ENCODE assay signal across 8 cellular contexts in genomic region chr10:17643339-17643754, GRCh38. TPM values are rescaled to one million over a fixed set of nuclear protein-coding genes. Genes with fewer than 3 reads are reported as not detected.
DNase-seq lines count a peak whose midpoint lies in the region; ATAC-seq and TF ChIP-seq lines count a peak whose summit lies in the region.

No MANE protein-coding gene starts in this region.

- H3K36me3 ChIP-seq in A673 (ENCODE audit: insufficient read depth, low read length, poor library complexity, severe bottlenecking) (no peaks in the 10 kb centered on the region), hepatocyte (replicated peaks; ENCODE audit: insufficient read depth, low read depth) (no peaks in the 10 kb centered on the region)

- WGBS in adipose tissue, 3 donors, result 0 to 1% (median 0%) methylated on average over 13 of the region's 13 CpGs
- under 1% methylated on average over 13 of the region's 13 CpGs for WGBS in hepatocyte (ENCODE audit: low lambda C conversion rate, missing lambda C conversion rate)

- peaks cover 3% of the 10 kb centered on the region for H4K20me1 ChIP-seq in hepatocyte (ENCODE audit: insufficient read depth, poor library complexity, severe bottlenecking)

- no peak for DNase-seq in A673 (ENCODE audit: low spot score)
- DNase-seq in GM12864 (ENCODE audit: low read depth), result no peak
- peak; percentile 59 to 83 for DNase-seq in NCI-H2081 (lab: John Stamatoyannopoulos, UW)
- peak; percentile 83 for DNase-seq in hepatocyte (ENCODE audit: low spot score)
- DNase-seq in sciatic nerve (ENCODE audit: low spot score), result peak; percentile 68
- no peak for DNase-seq in NCI-H1436 (lab: John Stamatoyannopoulos, UW)

- POLR2A ChIA-PET in A673 (lab: Charles Lee; ENCODE audit: low non-redundant PET), result interaction anchor here (0.6 kb wide), 1 partner anchor 405 kb away, joined by 3 read pairs; no protein-coding TSS in a partner anchor

- ATAC-seq in HG02798 (IDR thresholded peaks at IDR 0.05; ENCODE audit: poor library complexity, unreplicated experiment) (peak; percentile 32), sciatic nerve (peak; percentile 87)

- TSS peak; percentile 94 for BruUV-seq in A673 (replicated peaks; lab: Mats Ljungman, UMichigan)

- peak overlapping the region; percentile 40 for H2AFZ ChIP-seq in hepatocyte

- intact Hi-C loops in A673 (cut with micrococcal nuclease; ENCODE audit: unreplicated experiment) (no loop called here), sciatic nerve (cut with DNase I) (no loop called here)

- H3K27ac ChIP-seq in A673 (ENCODE audit: low read depth, low read length, poor library complexity, severe bottlenecking) (peak overlapping the region; percentile 98), adipose tissue (ENCODE audit: low read depth, low read length) (peak overlapping the region; percentile 95), hepatocyte (peak overlapping the region; percentile 96)

- H3K79me2 ChIP-seq in hepatocyte, result peaks cover 56% of the 10 kb centered on the region

- CTCF ChIA-PET in A673 (lab: Charles Lee), result no interaction called here

- H3K4me1 ChIP-seq in A673 (ENCODE audit: insufficient read depth, low read length, poor library complexity, severe bottlenecking) (peaks cover 16% of the 10 kb centered on the region), hepatocyte (ENCODE audit: insufficient read depth) (peaks cover 18% of the 10 kb centered on the region)

- H3K4me2 ChIP-seq in hepatocyte, result peak overlapping the region; percentile 86

- H3K27me3 ChIP-seq in A673 (replicated peaks; ENCODE audit: insufficient read depth, low read depth, low read length, poor library complexity) (no peaks in the 10 kb centered on the region), hepatocyte (no peaks in the 10 kb centered on the region)

- H3K4me3 ChIP-seq in A673 (ENCODE audit: low read depth, low read length, poor library complexity, severe bottlenecking) (peak overlapping the region; percentile 79), GM12864 (ENCODE audit: low read depth, low read length) (peak overlapping the region; percentile 84), hepatocyte (peak overlapping the region; percentile 35)

- H3K9me2 ChIP-seq in hepatocyte (replicated peaks; ENCODE audit: insufficient read depth), result no peaks in the 10 kb centered on the region

- H3K9me3 ChIP-seq in A673 (ENCODE audit: low read depth, low read length, poor library complexity, severe bottlenecking), result no peaks in the 10 kb centered on the region
- no peaks in the 10 kb centered on the region for H3K9me3 ChIP-seq in hepatocyte (ENCODE audit: low read depth)

- TF ChIP-seq CTCF in A673 (conservative IDR thresholded peaks at IDR 0.05; ENCODE audit: low read depth, low read length) (no peak), GM12864 (IDR thresholded peaks at IDR 0.05; ENCODE audit: low read depth, low read length, missing control alignments) (no peak), hepatocyte (IDR thresholded peaks at IDR 0.05; ENCODE audit: poor library complexity) (no peak)

RNA-seq across cellular contexts. Expression of gene STAM, which starts 0.6 kb away (rescaled TPM):
- total RNA-seq in A673 (2021) (34.9 and 37.4 TPM in 2 replicates), hepatocyte (29.9 and 32.2 TPM in 2 replicates), sciatic nerve (25.1 TPM)
- polyA plus RNA-seq in adipose tissue (10 to 100 TPM in 1 of 3 donors, 1 to 10 TPM in 2; 7.2 to 10.7 (median 8.6) TPM), hepatocyte (16.7 and 20.6 TPM in 2 replicates)

RNA-seq across cellular contexts. Expression of gene HACD1, which starts 26.2 kb away (rescaled TPM):
- total RNA-seq in A673 (2021) (13.6 and 14.1 TPM in 2 replicates), hepatocyte (14.8 and 30.3 TPM in 2 replicates), sciatic nerve (3.0 TPM)
- polyA plus RNA-seq in adipose tissue (10 to 100 TPM in 2 of 3 donors, 1 to 10 TPM in 1; 6.6 to 25.7 (median 17.4) TPM), hepatocyte (31.9 and 38.8 TPM in 2 replicates)

Comparison
In these comparisons a context has a peak if more than half of its experiments do, and no peak if none do; other contexts are left out.
1. DNase-seq: peak in NCI-H2081 (2 of 2), hepatocyte (single experiment) and sciatic nerve (single experiment); none in A673 (single experiment), GM12864 (single experiment) and NCI-H1436 (single experiment).
2. Peak in every context shown above with its lines, with median percentiles within 50 percentile points of each other: H3K27ac ChIP-seq and H3K4me3 ChIP-seq.